18 cellular contexts compared by ENCODE assay signal in the genomic region with DNA sequence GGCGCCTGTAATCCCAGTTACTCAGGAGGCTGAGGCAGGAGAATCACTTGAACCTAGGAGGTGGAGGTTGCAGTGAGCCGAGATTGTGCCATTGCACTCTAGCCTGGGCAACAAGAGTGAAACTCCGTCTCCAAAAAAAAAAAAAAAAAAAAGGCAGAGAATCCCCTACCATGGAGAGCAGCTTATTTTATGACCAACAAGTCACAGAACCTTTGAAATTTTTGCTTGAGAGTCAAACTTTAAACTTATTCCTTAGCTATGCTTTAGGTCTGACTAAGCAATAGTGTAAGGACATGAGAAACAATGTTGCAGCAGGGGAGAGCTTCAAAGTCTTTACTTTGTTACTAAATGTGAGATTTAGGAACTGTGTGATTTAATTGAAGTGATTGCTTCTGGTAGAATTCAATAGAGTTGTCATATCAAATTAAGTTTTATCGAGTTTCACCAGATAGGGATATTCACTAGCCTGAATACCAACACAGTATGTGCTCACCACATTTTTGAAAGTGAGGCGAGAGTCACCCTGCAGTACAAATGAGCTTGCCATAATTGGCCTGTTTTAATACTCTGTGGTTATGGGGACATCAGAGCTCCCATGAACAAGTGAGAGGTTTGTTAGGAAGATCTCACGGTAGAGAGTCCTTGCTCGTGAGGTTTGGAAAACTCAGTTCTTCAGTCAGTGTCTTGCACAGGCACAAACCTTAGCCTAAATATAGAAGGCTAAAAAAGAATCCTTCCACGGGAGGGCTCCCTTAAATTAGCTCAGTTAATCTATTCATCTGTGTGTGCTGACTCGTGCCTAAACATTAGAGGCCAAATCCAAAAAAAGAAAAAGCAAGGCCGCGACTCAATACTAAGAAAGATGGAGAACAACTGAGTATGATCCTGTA.
DNase-seq lines count a peak whose midpoint lies in the region; TF ChIP-seq lines count a peak whose summit lies in the region.
"Had no signal": no experiment of that assay in that cellular context is flagged by ENCODE, and none has a peak within 500 bp of the region (broad histone marks: within the 10 kb centered on the region; RNA-seq: fewer than 3 reads in every experiment).

No MANE protein-coding gene starts in this region.

- no peak overlapping the region for H3K9ac ChIP-seq in mammary epithelial cell (ENCODE audit: insufficient read depth, low read length)
- no peak overlapping the region for H3K9ac ChIP-seq in endodermal cell (ENCODE audit: extremely low read depth, low read length, poor library complexity, severe bottlenecking)

- H3K4me3 ChIP-seq in mammary epithelial cell (replicated peaks in 1 of 3; ENCODE audit: insufficient read depth in 1 of 3, low read depth in 2 of 3, low read length in 3 of 3): no peak overlapping the region
- H3K4me3 ChIP-seq in endodermal cell (ENCODE audit: low read length): no peak overlapping the region
- H3K4me3 ChIP-seq in uterus: no peak overlapping the region
- H3K4me3 ChIP-seq: body of pancreas had no signal

- DNase-seq in MCF 10A (ENCODE audit: unreplicated experiment) (no peak), mammary epithelial cell (no peak), endodermal cell (no peak), osteocyte (ENCODE audit: extremely low spot score, unreplicated experiment) (no peak), uterus (no peak), AML-193 (lab: John Stamatoyannopoulos, UW) (no peak), HEK293T (ENCODE audit: extremely low spot score) (no peak), NCI-H2227 (lab: John Stamatoyannopoulos, UW; ENCODE audit: unreplicated experiment) (no peak)
- DNase-seq: 8988T; activated B cell treated with CpG ODN at 0.5 μM for 24 hours; activated gamma-delta T cell; body of pancreas; CD8-positive, alpha-beta memory T cell; effector CD4-positive, alpha-beta T cell; NCI-H187 treated with DMSO at 0.1 percent for 48 hours; NCI-H526 treated with DMSO at 0.1 percent for 48 hours; stimulated activated naive CD4-positive, alpha-beta T cell treated with Interleukin-2 at 50 U/mL for 16 hours had no signal

- H3K36me3 Mint-ChIP-seq in MCF 10A (ENCODE audit: insufficient read depth, unreplicated experiment) (no peaks in the 10 kb centered on the region), endodermal cell (ENCODE audit: low read depth) (no peaks in the 10 kb centered on the region), osteocyte (ENCODE audit: unreplicated experiment) (peaks cover 5% of the 10 kb centered on the region)

- in situ Hi-C loops in mammary epithelial cell (cut with MboI; ENCODE audit: low sequenced_read_pairs in 2 of 2): no loop called here

- H3K27me3 Mint-ChIP-seq in MCF 10A (ENCODE audit: insufficient read depth, unreplicated experiment) (no peaks in the 10 kb centered on the region), endodermal cell (ENCODE audit: insufficient read depth) (no peaks in the 10 kb centered on the region), osteocyte (ENCODE audit: unreplicated experiment) (no peaks in the 10 kb centered on the region)
- H3K27me3 Mint-ChIP-seq: activated B cell treated with CpG ODN at 0.5 μM for 24 hours had no signal

- BruUV-seq in MCF 10A (replicated peaks; lab: Mats Ljungman, UMichigan): no TSS peak
- no TSS peak for BruUV-seq in mammary epithelial cell (replicated peaks; lab: Mats Ljungman, UMichigan)

- TF ChIP-seq CTCF in MCF 10A (IDR thresholded peaks at IDR 0.05; ENCODE audit: unreplicated experiment) (no peak), mammary epithelial cell (conservative IDR thresholded peaks at IDR 0.05 in 1 of 2, IDR thresholded peaks at IDR 0.05 in 1 of 2; ENCODE audit: extremely low read depth in 1 of 2, insufficient read depth in 1 of 2, low read depth in 1 of 2, low read length in 2 of 2) (no peak), endodermal cell (conservative IDR thresholded peaks at IDR 0.05) (no peak), osteocyte (IDR thresholded peaks at IDR 0.05) (no peak), uterus (IDR thresholded peaks at IDR 0.05) (peak in 1 of 4 experiments; percentile 29)

- H3K9me3 ChIP-seq in mammary epithelial cell (replicated peaks; ENCODE audit: insufficient read depth, low read length) (no peaks in the 10 kb centered on the region), endodermal cell (ENCODE audit: control insufficient read depth, low read length) (no peaks in the 10 kb centered on the region), uterus (no peaks in the 10 kb centered on the region)
- H3K9me3 ChIP-seq: body of pancreas had no signal

- H3K4me1 Mint-ChIP-seq in MCF 10A (ENCODE audit: insufficient read depth, unreplicated experiment): peaks cover 43% of the 10 kb centered on the region
- peaks cover 25% of the 10 kb centered on the region for H3K4me1 Mint-ChIP-seq in endodermal cell
- peaks cover 79% of the 10 kb centered on the region for H3K4me1 Mint-ChIP-seq in osteocyte (ENCODE audit: unreplicated experiment)
- H3K4me1 Mint-ChIP-seq: activated B cell treated with CpG ODN at 0.5 μM for 24 hours had no signal

- H3K4me2 ChIP-seq in mammary epithelial cell (ENCODE audit: insufficient read depth, low read depth, low read length): no peak overlapping the region

- CTCF ChIA-PET in MCF 10A (lab: Yijun Ruan, JAX): interaction anchor here (0.6 to 1.3 kb wide), 7 partner anchors 10 to 255 kb away, joined by 3 to 5 read pairs (median 3); partner anchors contain the start of gene SAMD4A
- CTCF ChIA-PET in mammary epithelial cell (lab: Charles Lee; ENCODE audit: low non-redundant PET): interaction anchor here (0.7 kb wide), 1 partner anchor 16 kb away, joined by 4 read pairs; no protein-coding TSS in a partner anchor
- CTCF ChIA-PET in HEK293T (lab: Yijun Ruan, JAX): interaction anchor here (1.5 kb wide), 1 partner anchor 98 kb away, joined by 4 read pairs; no protein-coding TSS in a partner anchor

- H3K9me3 Mint-ChIP-seq in MCF 10A (ENCODE audit: unreplicated experiment) (no peaks in the 10 kb centered on the region), endodermal cell (no peaks in the 10 kb centered on the region), osteocyte (ENCODE audit: unreplicated experiment) (no peaks in the 10 kb centered on the region)
- H3K9me3 Mint-ChIP-seq: activated B cell treated with CpG ODN at 0.5 μM for 24 hours; CD8-positive, alpha-beta memory T cell had no signal

- H3K36me3 ChIP-seq in mammary epithelial cell (ENCODE audit: insufficient read depth, low read length) (no peaks in the 10 kb centered on the region), endodermal cell (ENCODE audit: control insufficient read depth, insufficient read depth, low read length) (no peaks in the 10 kb centered on the region), uterus (no peaks in the 10 kb centered on the region)

- intact Hi-C loops in MCF 10A (cut with micrococcal nuclease): loop anchor here (5.0 kb wide), 1 partner anchor 83 kb away; no protein-coding TSS in a partner anchor
- intact Hi-C loops in mammary epithelial cell (cut with micrococcal nuclease): loop anchor here (5.0 kb wide), 1 partner anchor 83 kb away; no protein-coding TSS in a partner anchor
- intact Hi-C loops in uterus (cut with DNase I; ENCODE audit: low total_unique reads): no loop called here

- H2AFZ ChIP-seq in mammary epithelial cell (ENCODE audit: low read depth, low read length): no peak overlapping the region

- H4K20me1 ChIP-seq in mammary epithelial cell (ENCODE audit: insufficient read depth, low read length): no peaks in the 10 kb centered on the region

- POLR2A ChIA-PET in MCF 10A (lab: Yijun Ruan, JAX) (interaction anchor here (0.7 to 3.6 kb wide), 4 partner anchors 9 to 110 kb away, joined by 3 to 20 read pairs (median 5); no protein-coding TSS in a partner anchor), HEK293T (lab: Yijun Ruan, JAX) (no interaction called here)

- dilution Hi-C loops in mammary epithelial cell (cut with HindIII; ENCODE audit: low sequenced_read_pairs): no loop called here

- H3K79me2 ChIP-seq in mammary epithelial cell (ENCODE audit: insufficient read depth, low read length): peaks cover 53% of the 10 kb centered on the region

- no peak overlapping the region for H3K27ac ChIP-seq in mammary epithelial cell (ENCODE audit: insufficient read depth, low read depth, low read length)
- peak overlapping the region; percentile 46 for H3K27ac ChIP-seq in endodermal cell (ENCODE audit: low read depth, low read length)
- peak overlapping the region; percentile 91 to 93 for H3K27ac ChIP-seq in uterus
- H3K27ac ChIP-seq: body of pancreas, HL-60 had no signal

- peak overlapping the region; percentile 86 for H3K27ac Mint-ChIP-seq in MCF 10A (ENCODE audit: low read depth, unreplicated experiment)
- H3K27ac Mint-ChIP-seq in endodermal cell: no peak overlapping the region
- H3K27ac Mint-ChIP-seq in osteocyte (ENCODE audit: unreplicated experiment): peak overlapping the region; percentile 27
- H3K27ac Mint-ChIP-seq: activated B cell treated with CpG ODN at 0.5 μM for 24 hours; CD8-positive, alpha-beta memory T cell had no signal

- H3K27me3 ChIP-seq in mammary epithelial cell (ENCODE audit: insufficient read depth, low read length): no peaks in the 10 kb centered on the region
- H3K27me3 ChIP-seq in endodermal cell (ENCODE audit: control insufficient read depth, insufficient read depth, low read length, poor library complexity, severe bottlenecking): no peaks in the 10 kb centered on the region
- H3K27me3 ChIP-seq in uterus: no peaks in the 10 kb centered on the region
- H3K27me3 ChIP-seq: body of pancreas had no signal

- H3K4me3 Mint-ChIP-seq in MCF 10A (ENCODE audit: unreplicated experiment) (no peak overlapping the region), endodermal cell (no peak overlapping the region), osteocyte (ENCODE audit: unreplicated experiment) (no peak overlapping the region)
- H3K4me3 Mint-ChIP-seq: activated B cell treated with CpG ODN at 0.5 μM for 24 hours; CD8-positive, alpha-beta memory T cell had no signal

- peaks cover 18% of the 10 kb centered on the region for H3K4me1 ChIP-seq in mammary epithelial cell (ENCODE audit: insufficient read depth, low read length)
- H3K4me1 ChIP-seq in endodermal cell (ENCODE audit: control insufficient read depth, insufficient read depth, low read length): no peaks in the 10 kb centered on the region
- H3K4me1 ChIP-seq in uterus: peaks cover 0 to 25% of the 10 kb centered on the region in 2 donors
- H3K4me1 ChIP-seq: body of pancreas had no signal

- 99% methylated on average over 9 of the region's 11 CpGs for WGBS in mammary epithelial cell (ENCODE audit: low coverage, missing lambda C conversion rate)
- whole genome bisulfite sequencing in endodermal cell (ENCODE audit: insufficient coverage in 1 of 2, insufficient read length in 1 of 2), 2 experiments: 92 to 98% methylated on average over 7 to 10 of the region's 11 CpGs

- no peak for TF ChIP-seq POLR2A in uterus (IDR thresholded peaks at IDR 0.05)

TF ChIP-seq in HEK293T, 16 proteins besides CTCF, POLR2A, EP300 and RAD21 (continues in another document):
- TF ChIP-seq SP1 (IDR thresholded peaks at IDR 0.05): no peak
- no peak for TF ChIP-seq SUZ12 (IDR thresholded peaks at IDR 0.05)
- no peak for TF ChIP-seq LEF1 (IDR thresholded peaks at IDR 0.05; ENCODE audit: borderline replicate concordance)
- TF ChIP-seq L3MBTL2 (conservative IDR thresholded peaks at IDR 0.05): no peak
- TF ChIP-seq FOXA1 (IDR thresholded peaks at IDR 0.05): no peak
- no peak for TF ChIP-seq FOXM1 (IDR thresholded peaks at IDR 0.05; ENCODE audit: borderline replicate concordance)
- TF ChIP-seq BHLHE40 (IDR thresholded peaks at IDR 0.05; ENCODE audit: borderline replicate concordance): no peak
- TF ChIP-seq ZNF384 (IDR thresholded peaks at IDR 0.05): no peak
